Comparison of ENCODE assay signal across 29 cellular contexts in the genomic region with DNA sequence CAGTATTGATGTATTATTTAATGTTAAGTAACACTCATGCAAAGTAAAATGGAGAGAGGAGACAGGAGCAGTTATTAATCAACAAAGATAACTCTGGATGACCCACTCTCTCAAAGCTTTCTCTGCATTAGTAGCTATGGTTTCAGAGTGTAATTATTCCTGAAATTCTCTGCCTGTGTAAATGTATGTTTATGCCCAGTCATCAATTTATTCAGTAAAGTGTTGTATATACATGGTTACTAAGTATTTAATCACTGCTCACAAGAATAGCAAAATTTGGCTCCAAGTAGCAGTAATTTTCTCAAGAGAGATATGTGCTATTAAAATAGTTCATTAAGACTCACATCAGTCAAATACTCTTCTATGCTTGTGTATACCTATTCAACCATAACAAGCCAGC. TPM values are rescaled to one million over a fixed set of nuclear protein-coding genes. Genes with fewer than 3 reads are reported as not detected.
"Had no signal": no experiment of that assay in that cellular context is flagged by ENCODE, and none has a peak within 500 bp of the region (broad histone marks: within the 10 kb centered on the region; RNA-seq: fewer than 3 reads in every experiment).

No MANE protein-coding gene starts in this region.

- FAIRE-seq: astrocyte, bronchial epithelial cell, frontal cortex had no signal

- H3K36me3 ChIP-seq: brain microvascular endothelial cell, WERI-Rb-1 had no signal

- H3K27ac ChIP-seq: brain microvascular endothelial cell, coronary artery, dorsolateral prefrontal cortex, WERI-Rb-1 had no signal

- ATAC-seq: activated CD4-positive, CD25-positive, alpha-beta regulatory T cell treated with anti-CD3 and anti-CD28 coated beads, Interleukin-2, amount 50 U/mL, for 24 hours; activated CD8-positive, alpha-beta T cell treated with anti-CD3 and anti-CD28 coated beads for 36 hours; activated T-cell treated with anti-CD3 and anti-CD28 coated beads, Interleukin-2, amount 50 U/mL, for 4 hours; activated T-helper 17 cell treated with anti-CD3 and anti-CD28 coated beads, Interleukin-2, amount 50 U/mL, for 72 hours; esophagus mucosa had no signal

- DNase-seq: activated B cell treated with CpG ODN at 0.5 μM for 24 hours; activated CD4-positive, alpha-beta T cell treated with anti-CD3 and anti-CD28 coated beads for 48 hours; activated CD4-positive, alpha-beta T cell treated with anti-CD3 and anti-CD28 coated beads, Interleukin-2, amount 50 U/mL, for 1 hour; activated CD4-positive, alpha-beta T cell treated with anti-CD3 and anti-CD28 coated beads, Interleukin-2, amount 50 U/mL, for 48 hours; activated CD8-positive, alpha-beta memory T cell treated with anti-CD3 and anti-CD28 coated beads for 24 hours; activated CD8-positive, alpha-beta T cell treated with anti-CD3 and anti-CD28 coated beads for 36 hours; activated effector memory CD4-positive, alpha-beta T cell treated with Interleukin-2 at 50 U/mL for 16 hours; activated gamma-delta T cell treated with Interleukin-2 at 50 U/mL for 16 hours; activated naive CD4-positive, alpha-beta T cell treated with anti-CD3 and anti-CD28 coated beads, Interleukin-2, amount 50 U/mL, for 16 hours; activated naive CD4-positive, alpha-beta T cell treated with Interleukin-2 at 50 U/mL for 16 hours; activated T-cell treated with anti-CD3 and anti-CD28 coated beads, Interleukin-2, amount 50 U/mL, for 4 hours; amniotic stem cell; anterior cingulate cortex; brain microvascular endothelial cell; dorsolateral prefrontal cortex; effector memory CD4-positive, alpha-beta T cell; endodermal cell; foreskin fibroblast; head of caudate nucleus; hippocampal formation; T1000; WERI-Rb-1 had no signal

- H3K27me3 ChIP-seq: brain microvascular endothelial cell had no signal

- H3K4me3 ChIP-seq: coronary artery, dorsolateral prefrontal cortex had no signal

RNA-seq across cellular contexts. Expression of a gene that starts 54.1 kb away (rescaled TPM):
- total RNA-seq: activated B cell treated with CpG ODN at 0.5 μM for 24 hours had no signal
